In the genomic region with DNA sequence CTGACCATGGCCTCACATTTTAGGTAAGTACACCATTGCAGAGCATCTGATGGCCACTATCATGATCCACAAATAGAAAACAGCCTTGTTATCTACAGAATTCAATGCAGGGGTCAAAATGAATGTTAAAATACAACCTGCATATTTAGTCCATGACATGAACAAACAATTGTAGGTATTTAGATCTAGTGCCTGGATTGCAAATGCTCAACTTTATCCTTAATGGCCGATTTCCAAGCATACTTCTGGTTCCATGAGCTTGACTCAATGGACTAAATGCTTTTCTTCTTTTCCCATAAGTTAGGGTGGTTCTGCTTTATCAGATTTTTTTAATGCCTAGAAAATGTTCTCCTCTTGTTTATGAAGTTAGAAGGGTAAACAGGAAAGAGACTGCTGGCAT, we compare ENCODE assay signal across 39 cellular contexts.
"Had no signal": no experiment of that assay in that cellular context is flagged by ENCODE, and none has a peak within 500 bp of the region (broad histone marks: within the 10 kb centered on the region; RNA-seq: fewer than 3 reads in every experiment).

No MANE protein-coding gene starts in this region.

- H3K9me3 Mint-ChIP-seq: activated naive CD4-positive, alpha-beta T cell treated with anti-CD3 and anti-CD28 coated beads for 36 hours; activated naive CD4-positive, alpha-beta T cell treated with anti-CD3 and anti-CD28 coated beads, Interleukin-2, amount 10 ng/mL, durations not matched to agents 7 days and 5 days; activated naive CD4-positive, alpha-beta T cell treated with anti-CD3 and anti-CD28 coated beads, Interleukin-2, amount 50 U/mL, for 24 hours; activated naive CD4-positive, alpha-beta T cell treated with anti-CD3 and anti-CD28 coated beads, Interleukin-2, amount 50 U/mL, for 72 hours; activated naive CD8-positive, alpha-beta T cell treated with anti-CD3 and anti-CD28 coated beads for 36 hours; activated naive CD8-positive, alpha-beta T cell treated with anti-CD3 and anti-CD28 coated beads, Interleukin-2, amount 10 ng/mL, durations not matched to agents 7 days and 5 days; activated naive CD8-positive, alpha-beta T cell treated with anti-CD3 and anti-CD28 coated beads, Interleukin-2, amount 50 U/mL, for 24 hours; activated T-cell treated with anti-CD3 and anti-CD28 coated beads, Interleukin-2, amount 50 U/mL, for 24 hours; activated T-cell treated with anti-CD3 and anti-CD28 coated beads, Interleukin-2, amount 50 U/mL, for 4 hours; activated T-cell treated with anti-CD3 and anti-CD28 coated beads, Interleukin-2, amount 50 U/mL, for 72 hours; activated T-helper 1 cell treated with anti-CD3 and anti-CD28 coated beads, Interleukin-12 subunit alpha, Interleukin-12 subunit beta, Interleukin-2, Interleukin-4 antibody, amounts not matched to agents 30 ng/mL and 10 ng/mL and 1 ng/mL, durations not matched to agents 14 hours and 24 hours and 36 hours; activated T-helper 17 cell treated with anti-CD3 and anti-CD28 coated beads, Interleukin-2, amount 50 U/mL, for 72 hours; activated T-helper 2 cell treated with anti-CD3 and anti-CD28 coated beads, Interferon-gamma antibody, Interleukin-2, Interleukin-4, amounts not matched to agents 10 μg/mL and 5 μg/mL and 100 μg/mL, durations not matched to agents 14 hours and 24 hours and 36 hours; brain; central memory CD8-positive, alpha-beta T cell had no signal

- H3K4me1 ChIP-seq: adrenal gland, ascending aorta, body of pancreas, breast epithelium had no signal

- H3K9me3 ChIP-seq: adrenal gland, ascending aorta, body of pancreas, breast epithelium had no signal

- H3K27ac ChIP-seq: adrenal gland, ascending aorta, body of pancreas, brain microvascular endothelial cell, breast epithelium had no signal

- ATAC-seq: activated naive CD4-positive, alpha-beta T cell treated with anti-CD3 and anti-CD28 coated beads, Interleukin-2, amount 50 U/mL, for 72 hours; activated naive CD8-positive, alpha-beta T cell treated with anti-CD3 and anti-CD28 coated beads, Interleukin-2, amount 50 U/mL, for 24 hours; activated T-cell treated with anti-CD3 and anti-CD28 coated beads, Interleukin-2, amount 50 U/mL, for 4 hours; activated T-cell treated with anti-CD3 and anti-CD28 coated beads, Interleukin-2, amount 50 U/mL, for 72 hours; activated T-helper 17 cell treated with anti-CD3 and anti-CD28 coated beads, Interleukin-2, amount 50 U/mL, for 72 hours; body of pancreas had no signal

- DNase-seq: activated effector memory CD4-positive, alpha-beta T cell treated with anti-CD3 and anti-CD28 coated beads, Interleukin-2, amount 50 U/mL, for 16 hours; activated effector memory CD4-positive, alpha-beta T cell treated with Interleukin-2 at 50 U/mL for 16 hours; activated gamma-delta T cell; activated gamma-delta T cell treated with Interleukin-2 at 50 U/mL for 16 hours; activated naive CD4-positive, alpha-beta T cell; activated naive CD4-positive, alpha-beta T cell treated with anti-CD3 and anti-CD28 coated beads for 36 hours; activated naive CD4-positive, alpha-beta T cell treated with anti-CD3 and anti-CD28 coated beads, Interleukin-2, amount 10 ng/mL, durations not matched to agents 7 days and 5 days; activated naive CD4-positive, alpha-beta T cell treated with anti-CD3 and anti-CD28 coated beads, Interleukin-2, amount 50 U/mL, for 16 hours; activated naive CD4-positive, alpha-beta T cell treated with Interleukin-2 at 50 U/mL for 16 hours; activated naive CD8-positive, alpha-beta T cell treated with anti-CD3 and anti-CD28 coated beads for 36 hours; activated naive CD8-positive, alpha-beta T cell treated with anti-CD3 and anti-CD28 coated beads, Interleukin-2, amount 10 ng/mL, durations not matched to agents 7 days and 5 days; activated naive CD8-positive, alpha-beta T cell treated with anti-CD3 and anti-CD28 coated beads, Interleukin-2, amount 50 U/mL, for 24 hours; activated T-cell treated with anti-CD3 and anti-CD28 coated beads for 4 hours; activated T-cell treated with anti-CD3 and anti-CD28 coated beads, Interleukin-2, amount 50 U/mL, for 1 hour; activated T-cell treated with anti-CD3 and anti-CD28 coated beads, Interleukin-2, amount 50 U/mL, for 24 hours; activated T-cell treated with anti-CD3 and anti-CD28 coated beads, Interleukin-2, amount 50 U/mL, for 4 hours; activated T-cell treated with anti-CD3 and anti-CD28 coated beads, Interleukin-2, amount 50 U/mL, for 48 hours; activated T-cell treated with anti-CD3 and anti-CD28 coated beads, Interleukin-2, amount 50 U/mL, for 72 hours; adrenal gland; amniotic stem cell; amygdala; anterior cingulate cortex; aorta; body of pancreas; brain microvascular endothelial cell; caudate nucleus; central memory CD4-positive, alpha-beta T cell; cerebellar nuclear complex had no signal

- H3K27me3 ChIP-seq: adrenal gland, ascending aorta, body of pancreas, brain microvascular endothelial cell, breast epithelium, cardiac muscle cell had no signal

- H3K4me1 Mint-ChIP-seq: activated naive CD4-positive, alpha-beta T cell treated with anti-CD3 and anti-CD28 coated beads, Interleukin-2, amount 10 ng/mL, durations not matched to agents 7 days and 5 days; activated naive CD4-positive, alpha-beta T cell treated with anti-CD3 and anti-CD28 coated beads, Interleukin-2, amount 50 U/mL, for 24 hours; activated naive CD8-positive, alpha-beta T cell treated with anti-CD3 and anti-CD28 coated beads for 36 hours; activated naive CD8-positive, alpha-beta T cell treated with anti-CD3 and anti-CD28 coated beads, Interleukin-2, amount 10 ng/mL, durations not matched to agents 7 days and 5 days; activated naive CD8-positive, alpha-beta T cell treated with anti-CD3 and anti-CD28 coated beads, Interleukin-2, amount 50 U/mL, for 24 hours; activated T-helper 17 cell treated with anti-CD3 and anti-CD28 coated beads, Interleukin-2, amount 50 U/mL, for 72 hours; central memory CD8-positive, alpha-beta T cell had no signal

- H3K27me3 Mint-ChIP-seq: activated naive CD4-positive, alpha-beta T cell treated with anti-CD3 and anti-CD28 coated beads, Interleukin-2, amount 10 ng/mL, durations not matched to agents 7 days and 5 days; brain had no signal

- H3K27ac Mint-ChIP-seq: activated naive CD4-positive, alpha-beta T cell treated with anti-CD3 and anti-CD28 coated beads for 36 hours; activated naive CD4-positive, alpha-beta T cell treated with anti-CD3 and anti-CD28 coated beads, Interleukin-2, amount 10 ng/mL, durations not matched to agents 7 days and 5 days; activated naive CD4-positive, alpha-beta T cell treated with anti-CD3 and anti-CD28 coated beads, Interleukin-2, amount 50 U/mL, for 24 hours; activated naive CD4-positive, alpha-beta T cell treated with anti-CD3 and anti-CD28 coated beads, Interleukin-2, amount 50 U/mL, for 72 hours; activated naive CD8-positive, alpha-beta T cell; activated naive CD8-positive, alpha-beta T cell treated with anti-CD3 and anti-CD28 coated beads for 36 hours; activated naive CD8-positive, alpha-beta T cell treated with anti-CD3 and anti-CD28 coated beads, Interleukin-2, amount 10 ng/mL, durations not matched to agents 7 days and 5 days; activated naive CD8-positive, alpha-beta T cell treated with anti-CD3 and anti-CD28 coated beads, Interleukin-2, amount 50 U/mL, for 24 hours; activated T-cell treated with anti-CD3 and anti-CD28 coated beads, Interleukin-2, amount 50 U/mL, for 24 hours; activated T-cell treated with anti-CD3 and anti-CD28 coated beads, Interleukin-2, amount 50 U/mL, for 72 hours; activated T-helper 1 cell treated with anti-CD3 and anti-CD28 coated beads, Interleukin-12 subunit alpha, Interleukin-12 subunit beta, Interleukin-2, Interleukin-4 antibody, amounts not matched to agents 30 ng/mL and 10 ng/mL and 1 ng/mL, durations not matched to agents 14 hours and 24 hours and 36 hours; activated T-helper 17 cell treated with anti-CD3 and anti-CD28 coated beads, Interleukin-2, amount 50 U/mL, for 72 hours; activated T-helper 2 cell treated with anti-CD3 and anti-CD28 coated beads, Interferon-gamma antibody, Interleukin-2, Interleukin-4, amounts not matched to agents 10 μg/mL and 5 μg/mL and 100 μg/mL, durations not matched to agents 14 hours and 24 hours and 36 hours; brain had no signal

- H3K4me3 ChIP-seq: adrenal gland, ascending aorta, body of pancreas, breast epithelium, cardiac muscle cell had no signal

- H3K4me3 Mint-ChIP-seq: activated naive CD4-positive, alpha-beta T cell treated with anti-CD3 and anti-CD28 coated beads for 36 hours; activated naive CD4-positive, alpha-beta T cell treated with anti-CD3 and anti-CD28 coated beads, Interleukin-2, amount 10 ng/mL, durations not matched to agents 7 days and 5 days; activated naive CD4-positive, alpha-beta T cell treated with anti-CD3 and anti-CD28 coated beads, Interleukin-2, amount 50 U/mL, for 24 hours; activated naive CD8-positive, alpha-beta T cell; activated naive CD8-positive, alpha-beta T cell treated with anti-CD3 and anti-CD28 coated beads for 36 hours; activated naive CD8-positive, alpha-beta T cell treated with anti-CD3 and anti-CD28 coated beads, Interleukin-2, amount 10 ng/mL, durations not matched to agents 7 days and 5 days; activated naive CD8-positive, alpha-beta T cell treated with anti-CD3 and anti-CD28 coated beads, Interleukin-2, amount 50 U/mL, for 24 hours; activated T-cell treated with anti-CD3 and anti-CD28 coated beads, Interleukin-2, amount 50 U/mL, for 24 hours; activated T-cell treated with anti-CD3 and anti-CD28 coated beads, Interleukin-2, amount 50 U/mL, for 4 hours; activated T-cell treated with anti-CD3 and anti-CD28 coated beads, Interleukin-2, amount 50 U/mL, for 72 hours; activated T-helper 1 cell treated with anti-CD3 and anti-CD28 coated beads, Interleukin-12 subunit alpha, Interleukin-12 subunit beta, Interleukin-2, Interleukin-4 antibody, amounts not matched to agents 30 ng/mL and 10 ng/mL and 1 ng/mL, durations not matched to agents 14 hours and 24 hours and 36 hours; activated T-helper 17 cell treated with anti-CD3 and anti-CD28 coated beads, Interleukin-2, amount 50 U/mL, for 72 hours; brain; central memory CD8-positive, alpha-beta T cell had no signal

- H3K36me3 Mint-ChIP-seq: activated naive CD4-positive, alpha-beta T cell treated with anti-CD3 and anti-CD28 coated beads, Interleukin-2, amount 10 ng/mL, durations not matched to agents 7 days and 5 days; activated naive CD4-positive, alpha-beta T cell treated with anti-CD3 and anti-CD28 coated beads, Interleukin-2, amount 50 U/mL, for 24 hours; activated naive CD4-positive, alpha-beta T cell treated with anti-CD3 and anti-CD28 coated beads, Interleukin-2, amount 50 U/mL, for 72 hours; activated naive CD8-positive, alpha-beta T cell; activated naive CD8-positive, alpha-beta T cell treated with anti-CD3 and anti-CD28 coated beads for 36 hours; activated naive CD8-positive, alpha-beta T cell treated with anti-CD3 and anti-CD28 coated beads, Interleukin-2, amount 10 ng/mL, durations not matched to agents 7 days and 5 days; brain had no signal

- H3K36me3 ChIP-seq: adrenal gland, ascending aorta, brain microvascular endothelial cell, breast epithelium, cardiac muscle cell had no signal
